ENCODE assay signal across 7 cellular contexts in genomic region chr1:104923075-104923474, GRCh38.
"Had no signal": no experiment of that assay in that cellular context is flagged by ENCODE, and none has a peak within 500 bp of the region (broad histone marks: within the 10 kb centered on the region; RNA-seq: fewer than 3 reads in every experiment).

No MANE protein-coding gene starts in this region.

- ATAC-seq: GM23338, HepG2 had no signal

- H3K9ac ChIP-seq: KMS-11 had no signal

- H3K4me3 ChIP-seq: GM23338 had no signal

- DNase-seq: H9, HCEC 1CT, KBM-7 had no signal

- H3K4me2 ChIP-seq: GM23338, KMS-11 had no signal

- H3K27ac ChIP-seq: HL-60, KMS-11 had no signal
